ENCODE assay signal across 8 cellular contexts in genomic region chr11:66268210-66268952, GRCh38. TPM values are rescaled to one million over a fixed set of nuclear protein-coding genes. Genes with fewer than 3 reads are reported as not detected.
DNase-seq lines count a peak whose midpoint lies in the region; ATAC-seq and TF ChIP-seq lines count a peak whose summit lies in the region.

Gene RAB1B (plus strand): TSS chr11:66268639. CDS start chr11:66268680, 41 bp downstream.

- DNase-seq in Daoy (ENCODE audit: low read depth) (peak; percentile 99), GOT3 (lab: John Stamatoyannopoulos, UW) (peak; percentile 99), LNCaP clone FGC (ENCODE audit: low read depth) (peak; percentile 98), RWPE1 (ENCODE audit: low spot score) (peak; percentile 98), fibroblast of gingiva (ENCODE audit: low read depth) (peak; percentile 99), naive B cell (peak; percentile 100)

- peaks cover 18% of the 10 kb centered on the region for H3K4me1 Mint-ChIP-seq in activated T-helper 17 cell treated with anti-CD3 and anti-CD28 coated beads, Interleukin-2, amount 50 U/mL, for 72 hours
- peaks cover 33 to 37% (median 35%) of the 10 kb centered on the region in 3 donors for H3K4me1 Mint-ChIP-seq in naive B cell
- peaks cover 35% of the 10 kb centered on the region for H3K4me1 Mint-ChIP-seq in stimulated activated memory B cell treated with anti-CD40 and anti-IgM and Interleukin-4, amounts not matched to agents 10 μg/mL and 1 μg/mL and 100 μg/mL, for 72 hours

- no peak for TF ChIP-seq CTCF in LNCaP clone FGC (IDR thresholded peaks at IDR 0.05; ENCODE audit: control insufficient read depth, extremely low read depth, insufficient read depth)
- no peak for TF ChIP-seq CTCF in RWPE1 (conservative IDR thresholded peaks at IDR 0.05; ENCODE audit: low read depth)

- peak within 1 kb of the TSS; percentile 100 for H3K27ac Mint-ChIP-seq in activated T-helper 17 cell treated with anti-CD3 and anti-CD28 coated beads, Interleukin-2, amount 50 U/mL, for 72 hours
- peak within 1 kb of the TSS; percentile 98 to 100 (median 99) for H3K27ac Mint-ChIP-seq in naive B cell
- peak within 1 kb of the TSS; percentile 90 for H3K27ac Mint-ChIP-seq in stimulated activated memory B cell treated with anti-CD40 and anti-IgM and Interleukin-4, amounts not matched to agents 10 μg/mL and 1 μg/mL and 100 μg/mL, for 72 hours

- peak within 1 kb of the TSS; percentile 96 for H3K4me3 ChIP-seq in LNCaP clone FGC (ENCODE audit: low read depth, low read length)

- POLR2A ChIA-PET in RWPE1 (lab: Yijun Ruan, JAX; ENCODE audit: low non-redundant PET) = no interaction called here

- H3K4me3 Mint-ChIP-seq in activated T-helper 17 cell treated with anti-CD3 and anti-CD28 coated beads, Interleukin-2, amount 50 U/mL, for 72 hours = peak within 1 kb of the TSS; percentile 99
- peak within 1 kb of the TSS; percentile 94 to 100 (median 99) for H3K4me3 Mint-ChIP-seq in naive B cell
- peak within 1 kb of the TSS; percentile 92 for H3K4me3 Mint-ChIP-seq in stimulated activated memory B cell treated with anti-CD40 and anti-IgM and Interleukin-4, amounts not matched to agents 10 μg/mL and 1 μg/mL and 100 μg/mL, for 72 hours

- CTCF ChIA-PET in RWPE1 (lab: Yijun Ruan, JAX) = no interaction called here

- H3K27ac ChIP-seq in RWPE1 = peak within 1 kb of the TSS; percentile 95

- peaks cover 77% of the 10 kb centered on the region for H3K36me3 Mint-ChIP-seq in activated T-helper 17 cell treated with anti-CD3 and anti-CD28 coated beads, Interleukin-2, amount 50 U/mL, for 72 hours (ENCODE audit: low read depth)
- peaks cover 10 to 13% of the 10 kb centered on the region in 2 donors for H3K36me3 Mint-ChIP-seq in naive B cell
- peaks cover 43% of the 10 kb centered on the region for H3K36me3 Mint-ChIP-seq in stimulated activated memory B cell treated with anti-CD40 and anti-IgM and Interleukin-4, amounts not matched to agents 10 μg/mL and 1 μg/mL and 100 μg/mL, for 72 hours

- peak; percentile 90 for ATAC-seq in activated T-helper 17 cell treated with anti-CD3 and anti-CD28 coated beads, Interleukin-2, amount 50 U/mL, for 72 hours (replicated peaks)
- peak; percentile 83 for ATAC-seq in naive B cell (ENCODE audit: low read depth in 2 of 2)
- ATAC-seq in stimulated activated memory B cell treated with anti-CD40 and anti-IgM and Interleukin-4, amounts not matched to agents 10 μg/mL and 1 μg/mL and 100 μg/mL, for 72 hours = peak; percentile 94

- H3K9me3 Mint-ChIP-seq in activated T-helper 17 cell treated with anti-CD3 and anti-CD28 coated beads, Interleukin-2, amount 50 U/mL, for 72 hours = no peaks in the 10 kb centered on the region
- no peaks in the 10 kb centered on the region for H3K9me3 Mint-ChIP-seq in naive B cell
- H3K9me3 Mint-ChIP-seq in stimulated activated memory B cell treated with anti-CD40 and anti-IgM and Interleukin-4, amounts not matched to agents 10 μg/mL and 1 μg/mL and 100 μg/mL, for 72 hours = no peaks in the 10 kb centered on the region

- H3K27me3 Mint-ChIP-seq in activated T-helper 17 cell treated with anti-CD3 and anti-CD28 coated beads, Interleukin-2, amount 50 U/mL, for 72 hours = no peaks in the 10 kb centered on the region
- no peaks in the 10 kb centered on the region for H3K27me3 Mint-ChIP-seq in naive B cell
- no peaks in the 10 kb centered on the region for H3K27me3 Mint-ChIP-seq in stimulated activated memory B cell treated with anti-CD40 and anti-IgM and Interleukin-4, amounts not matched to agents 10 μg/mL and 1 μg/mL and 100 μg/mL, for 72 hours

RNA-seq across cellular contexts. Expression of gene RAB1B, which starts in this region (rescaled TPM):
- total RNA-seq in Daoy (2014; rRNA removed; shearing (Covaris generic)) = 77.0 and 84.4 TPM in 2 replicates
- total RNA-seq in activated T-helper 17 cell treated with anti-CD3 and anti-CD28 coated beads, Interleukin-2, amount 50 U/mL, for 72 hours = 100 to 1,000 TPM; 116 to 178 TPM
- 10 to 100 TPM; 10.3 to 13.3 (median 12.2) TPM for polyA plus RNA-seq in naive B cell (ENCODE audit: low read depth in 6 of 6)

Comparison
In these comparisons a context has a peak if more than half of its experiments do, and no peak if none do; other contexts are left out.
1. Peak in every context shown above with its lines: DNase-seq, ATAC-seq, H3K4me3 ChIP-seq and H3K27ac ChIP-seq.